ENCODE assay signal across 18 cellular contexts in genomic region chr1:5842700-5843099, GRCh38.
DNase-seq lines count a peak whose midpoint lies in the region; ATAC-seq and TF ChIP-seq lines count a peak whose summit lies in the region.
"Had no signal": no experiment of that assay in that cellular context is flagged by ENCODE, and none has a peak within 500 bp of the region (broad histone marks: within the 10 kb centered on the region; RNA-seq: fewer than 3 reads in every experiment).

No MANE protein-coding gene starts in this region.

- ATAC-seq in Right ventricle myocardium inferior = no peak
- ATAC-seq in left ventricle myocardium superior = no peak
- ATAC-seq in activated CD8-positive, alpha-beta T cell treated with anti-CD3 and anti-CD28 coated beads for 36 hours = no peak
- no peak for ATAC-seq in activated CD4-positive, alpha-beta T cell treated with anti-CD3 and anti-CD28 coated beads for 36 hours
- ATAC-seq: A549; CD8-positive, alpha-beta T cell had no signal

- CTCF ChIA-PET in activated CD8-positive, alpha-beta T cell treated with anti-CD3 and anti-CD28 coated beads for 36 hours (lab: Charles Lee) = no interaction called here
- CTCF ChIA-PET in activated CD4-positive, alpha-beta T cell treated with anti-CD3 and anti-CD28 coated beads for 36 hours (lab: Charles Lee) = interaction anchor here (0.7 kb wide), 1 partner anchor 11 kb away, joined by 3 read pairs; no protein-coding TSS in a partner anchor

- H3K4me2 ChIP-seq in neuronal stem cell (ENCODE audit: insufficient read depth, low read length, poor library complexity, severe bottlenecking) = no peak overlapping the region
- H3K4me2 ChIP-seq: A549; BLaER1 treated with 17β-estradiol and CSF1 and Interleukin-3, amounts not matched to agents 10 nM and 100 nM had no signal

- no peaks in the 10 kb centered on the region for H3K4me1 ChIP-seq in neuronal stem cell (ENCODE audit: control insufficient read depth in 2 of 2, insufficient read depth in 1 of 2, low read depth in 1 of 2, low read length in 2 of 2)
- H3K4me1 ChIP-seq: A549, Caco-2 had no signal

- no CpG with 5 or more reads among the region's 13 CpGs for WGBS in neuronal stem cell (ENCODE audit: extremely low coverage in 2 of 2, insufficient read length in 2 of 2, insufficient replicate concordance in 1 of 2), 2 donors

- H3K27ac Mint-ChIP-seq in activated CD8-positive, alpha-beta T cell treated with anti-CD3 and anti-CD28 coated beads for 36 hours = no peak overlapping the region
- no peak overlapping the region for H3K27ac Mint-ChIP-seq in activated CD4-positive, alpha-beta T cell treated with anti-CD3 and anti-CD28 coated beads for 36 hours
- H3K27ac Mint-ChIP-seq: B cell; CD4-positive, alpha-beta T cell; CD8-positive, alpha-beta T cell had no signal

- H3K4me3 Mint-ChIP-seq in activated CD8-positive, alpha-beta T cell treated with anti-CD3 and anti-CD28 coated beads for 36 hours = no peak overlapping the region
- H3K4me3 Mint-ChIP-seq in activated CD4-positive, alpha-beta T cell treated with anti-CD3 and anti-CD28 coated beads for 36 hours = no peak overlapping the region
- H3K4me3 Mint-ChIP-seq: B cell; CD4-positive, alpha-beta T cell; CD8-positive, alpha-beta T cell had no signal

- TF ChIP-seq CTCF in activated CD8-positive, alpha-beta T cell treated with anti-CD3 and anti-CD28 coated beads for 36 hours (IDR thresholded peaks at IDR 0.05) = no peak

- no peak overlapping the region for H3K27ac ChIP-seq in neuronal stem cell (replicated peaks; ENCODE audit: low read length)
- H3K27ac ChIP-seq: 22Rv1; A549; BLaER1 treated with 17β-estradiol and CSF1 and Interleukin-3, amounts not matched to agents 10 nM and 100 nM; C4-2B had no signal

- no peaks in the 10 kb centered on the region for H3K36me3 Mint-ChIP-seq in activated CD8-positive, alpha-beta T cell treated with anti-CD3 and anti-CD28 coated beads for 36 hours (ENCODE audit: low read depth)
- no peaks in the 10 kb centered on the region for H3K36me3 Mint-ChIP-seq in activated CD4-positive, alpha-beta T cell treated with anti-CD3 and anti-CD28 coated beads for 36 hours (ENCODE audit: low read depth)
- H3K36me3 Mint-ChIP-seq: CD8-positive, alpha-beta T cell had no signal

- peak; percentile 17 for DNase-seq in Right ventricle myocardium inferior (ENCODE audit: missing footprints)
- DNase-seq in left ventricle myocardium superior = no peak
- DNase-seq in left kidney (ENCODE audit: low read depth, low spot score) = peak; percentile 48
- no peak for DNase-seq in neuronal stem cell (ENCODE audit: low spot score)
- DNase-seq in activated CD8-positive, alpha-beta T cell treated with anti-CD3 and anti-CD28 coated beads for 36 hours = no peak
- no peak for DNase-seq in activated CD4-positive, alpha-beta T cell treated with anti-CD3 and anti-CD28 coated beads for 36 hours
- DNase-seq: AML-193; Caco-2; Calu3; CD4-positive, alpha-beta T cell; CD8-positive, alpha-beta T cell; DMS79 treated with DMSO at 0.1 percent for 48 hours; GF-D8 had no signal

- H3K4ac ChIP-seq in neuronal stem cell (ENCODE audit: low read length) = no peak overlapping the region

- H3K4me1 Mint-ChIP-seq in activated CD8-positive, alpha-beta T cell treated with anti-CD3 and anti-CD28 coated beads for 36 hours (ENCODE audit: low read depth) = no peaks in the 10 kb centered on the region
- H3K4me1 Mint-ChIP-seq in activated CD4-positive, alpha-beta T cell treated with anti-CD3 and anti-CD28 coated beads for 36 hours = no peaks in the 10 kb centered on the region
- H3K4me1 Mint-ChIP-seq: B cell had no signal

- POLR2A ChIA-PET in activated CD8-positive, alpha-beta T cell treated with anti-CD3 and anti-CD28 coated beads for 36 hours (lab: Charles Lee) = no interaction called here
- POLR2A ChIA-PET in activated CD4-positive, alpha-beta T cell treated with anti-CD3 and anti-CD28 coated beads for 36 hours (lab: Charles Lee) = no interaction called here

- H3K18ac ChIP-seq in neuronal stem cell (ENCODE audit: low read length) = no peak overlapping the region

- no peak overlapping the region for H3K4me3 ChIP-seq in neuronal stem cell (ENCODE audit: low read length in 2 of 2)
- H3K4me3 ChIP-seq: A549; BLaER1 treated with 17β-estradiol and CSF1 and Interleukin-3, amounts not matched to agents 10 nM and 100 nM had no signal

- no peak overlapping the region for H2AFZ ChIP-seq in neuronal stem cell (ENCODE audit: low read length)

- intact Hi-C loops in Right ventricle myocardium inferior (cut with DNase I) = no loop called here
- intact Hi-C loops in left ventricle myocardium superior (cut with micrococcal nuclease) = no loop called here
- intact Hi-C loops in activated CD8-positive, alpha-beta T cell treated with anti-CD3 and anti-CD28 coated beads for 36 hours (cut with micrococcal nuclease) = no loop called here
- intact Hi-C loops in activated CD4-positive, alpha-beta T cell treated with anti-CD3 and anti-CD28 coated beads for 36 hours (cut with DNase I, micrococcal nuclease) = no loop called here

- H3K36me3 ChIP-seq in neuronal stem cell (replicated peaks in 1 of 2; ENCODE audit: control insufficient read depth in 2 of 2, insufficient read depth in 2 of 2, low read length in 2 of 2) = no peaks in the 10 kb centered on the region
- H3K36me3 ChIP-seq: BLaER1 treated with 17β-estradiol and CSF1 and Interleukin-3, amounts not matched to agents 10 nM and 100 nM had no signal

- peak overlapping the region; percentile 35 for H2BK5ac ChIP-seq in neuronal stem cell (ENCODE audit: low read length)

- no peak overlapping the region for H2BK15ac ChIP-seq in neuronal stem cell (ENCODE audit: low read length)

- no peak overlapping the region for H2BK120ac ChIP-seq in neuronal stem cell (ENCODE audit: low read depth, low read length)

- no peak overlapping the region for H2AK5ac ChIP-seq in neuronal stem cell (ENCODE audit: low read depth, low read length)

- no peak overlapping the region for H4K91ac ChIP-seq in neuronal stem cell (ENCODE audit: low read depth, low read length, poor library complexity)

- no peaks in the 10 kb centered on the region for H3K9me3 ChIP-seq in neuronal stem cell (replicated peaks in 1 of 2; ENCODE audit: control insufficient read depth in 2 of 2, insufficient read depth in 1 of 2, low read depth in 1 of 2, low read length in 2 of 2)
- H3K9me3 ChIP-seq: A549; BLaER1 treated with 17β-estradiol and CSF1 and Interleukin-3, amounts not matched to agents 10 nM and 100 nM; Caco-2 had no signal

- H3K23ac ChIP-seq in neuronal stem cell (ENCODE audit: low read depth, low read length, poor library complexity) = peak overlapping the region; percentile 39

- H2BK12ac ChIP-seq in neuronal stem cell (ENCODE audit: low read length) = no peak overlapping the region

- no peaks in the 10 kb centered on the region for H3K9me3 Mint-ChIP-seq in activated CD8-positive, alpha-beta T cell treated with anti-CD3 and anti-CD28 coated beads for 36 hours
- H3K9me3 Mint-ChIP-seq in activated CD4-positive, alpha-beta T cell treated with anti-CD3 and anti-CD28 coated beads for 36 hours (ENCODE audit: low read depth) = no peaks in the 10 kb centered on the region
- H3K9me3 Mint-ChIP-seq: CD4-positive, alpha-beta T cell; CD8-positive, alpha-beta T cell had no signal

- no peaks in the 10 kb centered on the region for H3K79me1 ChIP-seq in neuronal stem cell (ENCODE audit: low read depth, low read length)

- no peak overlapping the region for H3K9ac ChIP-seq in neuronal stem cell (ENCODE audit: low read depth, low read length, poor library complexity)
- H3K9ac ChIP-seq: BLaER1 treated with 17β-estradiol and CSF1 and Interleukin-3, amounts not matched to agents 10 nM and 100 nM had no signal

- H3K27me3 Mint-ChIP-seq in activated CD8-positive, alpha-beta T cell treated with anti-CD3 and anti-CD28 coated beads for 36 hours = no peaks in the 10 kb centered on the region
- peaks cover 1% of the 10 kb centered on the region for H3K27me3 Mint-ChIP-seq in activated CD4-positive, alpha-beta T cell treated with anti-CD3 and anti-CD28 coated beads for 36 hours
- H3K27me3 Mint-ChIP-seq: B cell had no signal

- peaks cover 0 to 28% (median 2%) of the 10 kb centered on the region in 3 experiments for H3K27me3 ChIP-seq in neuronal stem cell (ENCODE audit: control insufficient read depth in 3 of 3, insufficient read depth in 3 of 3, low read depth in 1 of 3, low read length in 3 of 3)
- H3K27me3 ChIP-seq: BLaER1 treated with 17β-estradiol and CSF1 and Interleukin-3, amounts not matched to agents 10 nM and 100 nM had no signal

- H4K8ac ChIP-seq in neuronal stem cell (ENCODE audit: low read depth, low read length) = no peak overlapping the region

- H3K14ac ChIP-seq in neuronal stem cell (ENCODE audit: low read length) = no peak overlapping the region

Comparison
In these comparisons a context has a peak if more than half of its experiments do, and no peak if none do; other contexts are left out.
1. DNase-seq: peak in Right ventricle myocardium inferior (single experiment) and left kidney (single experiment); none in left ventricle myocardium superior (single experiment), neuronal stem cell (single experiment), activated CD8-positive, alpha-beta T cell treated with anti-CD3 and anti-CD28 coated beads for 36 hours (single experiment) and activated CD4-positive, alpha-beta T cell treated with anti-CD3 and anti-CD28 coated beads for 36 hours (single experiment).